In genomic region chr1:161886589-161886988, GRCh38 we compare ENCODE assay signal across 33 cellular contexts.
"Had no signal": no experiment of that assay in that cellular context is flagged by ENCODE, and none has a peak within 500 bp of the region (broad histone marks: within the 10 kb centered on the region; RNA-seq: fewer than 3 reads in every experiment).

No MANE protein-coding gene starts in this region.

- H3K27ac ChIP-seq: ascending aorta, breast epithelium, cardiac muscle cell, colonic mucosa, epithelial cell of prostate, esophagus squamous epithelium, gastroesophageal sphincter, heart right ventricle, WERI-Rb-1 had no signal

- ATAC-seq: activated CD4-positive, alpha-beta T cell treated with anti-CD3 and anti-CD28 coated beads for 36 hours; activated CD4-positive, CD25-positive, alpha-beta regulatory T cell treated with anti-CD3 and anti-CD28 coated beads, Interleukin-2, amount 50 U/mL, for 24 hours; activated CD8-positive, alpha-beta memory T cell treated with anti-CD3 and anti-CD28 coated beads, Interleukin-2, amount 10 ng/mL, durations not matched to agents 7 days and 5 days; activated CD8-positive, alpha-beta T cell treated with anti-CD3 and anti-CD28 coated beads, Interleukin-2, amount 10 ng/mL, durations not matched to agents 7 days and 5 days; activated naive CD4-positive, alpha-beta T cell treated with anti-CD3 and anti-CD28 coated beads, Interleukin-2, amount 50 U/mL, for 72 hours; activated T-cell treated with anti-CD3 and anti-CD28 coated beads, Interleukin-2, amount 50 U/mL, for 72 hours; gastroesophageal sphincter; heart right ventricle; T-helper 17 cell had no signal

- FAIRE-seq: endometrium, endothelial cell of umbilical vein had no signal

- H3K4me3 ChIP-seq: ascending aorta, breast epithelium, cardiac muscle cell, colonic mucosa, esophagus squamous epithelium, gastroesophageal sphincter, heart right ventricle had no signal

- H3K4me1 ChIP-seq: breast epithelium, colonic mucosa had no signal

- H3K36me3 ChIP-seq: breast epithelium, colonic mucosa had no signal

- H3K9me3 ChIP-seq: ascending aorta, breast epithelium, colonic mucosa, esophagus squamous epithelium, gastroesophageal sphincter, heart right ventricle had no signal

- DNase-seq: activated B cell treated with CpG ODN at 0.5 μM for 24 hours; activated CD4-positive, alpha-beta memory T cell treated with anti-CD3 and anti-CD28 coated beads for 36 hours; activated CD4-positive, alpha-beta T cell treated with anti-CD3 and anti-CD28 coated beads for 36 hours; activated CD4-positive, alpha-beta T cell treated with anti-CD3 and anti-CD28 coated beads, Interleukin-2, amount 10 ng/mL, durations not matched to agents 24 days and 14 days; activated CD8-positive, alpha-beta memory T cell treated with anti-CD3 and anti-CD28 coated beads, Interleukin-2, amount 10 ng/mL, durations not matched to agents 7 days and 5 days; activated CD8-positive, alpha-beta memory T cell treated with anti-CD3 and anti-CD28 coated beads, Interleukin-2, amount 50 U/mL, for 4 hours; activated CD8-positive, alpha-beta T cell treated with anti-CD3 and anti-CD28 coated beads, Interleukin-2, amount 10 ng/mL, durations not matched to agents 7 days and 5 days; activated gamma-delta T cell; activated naive CD4-positive, alpha-beta T cell; activated naive CD4-positive, alpha-beta T cell treated with anti-CD3 and anti-CD28 coated beads, Interleukin-2, amount 10 ng/mL, durations not matched to agents 7 days and 5 days; activated naive CD8-positive, alpha-beta T cell treated with anti-CD3 and anti-CD28 coated beads, Interleukin-2, amount 10 ng/mL, durations not matched to agents 7 days and 5 days; activated T-cell treated with anti-CD3 and anti-CD28 coated beads for 4 hours; activated T-cell treated with anti-CD3 and anti-CD28 coated beads, Interleukin-2, amount 50 U/mL, for 24 hours; activated T-cell treated with anti-CD3 and anti-CD28 coated beads, Interleukin-2, amount 50 U/mL, for 72 hours; central memory CD4-positive, alpha-beta T cell; cerebellar nuclear complex; colonic mucosa; effector CD8-positive, alpha-beta T cell; esophagus squamous epithelium; foreskin melanocyte; heart right ventricle; T-helper 17 cell; T1000; WERI-Rb-1 had no signal

- H3K27me3 ChIP-seq: ascending aorta, breast epithelium, cardiac muscle cell, colonic mucosa, esophagus squamous epithelium, gastroesophageal sphincter, heart right ventricle had no signal
